In genomic region chr6:33744895-33745546, GRCh38 we compare ENCODE assay signal across 8 cellular contexts. TPM values are rescaled to one million over a fixed set of nuclear protein-coding genes. Genes with fewer than 3 reads are reported as not detected.
DNase-seq lines count a peak whose midpoint lies in the region; ATAC-seq, FAIRE-seq and TF ChIP-seq lines count a peak whose summit lies in the region.

No MANE protein-coding gene starts in this region.

- no peak for TF ChIP-seq RAD21 in HepG2 (CRISPR knock-in tag; IDR thresholded peaks at IDR 0.05)

- intact Hi-C loops in HepG2 (cut with micrococcal nuclease; ENCODE audit: unreplicated experiment), result loop anchor here (1.0 to 2.0 kb wide), 3 partner anchors 17 to 156 kb away; partner anchors contain the start of gene UQCC2

- FAIRE-seq in HepG2 (lab: Jason Lieb, UNC), result no peak

- H4K20me1 ChIP-seq in HepG2 (ENCODE audit: insufficient read depth, low read length), result no peaks in the 10 kb centered on the region

- peaks cover 19% of the 10 kb centered on the region for H3K4me1 ChIP-seq in adipocyte (ENCODE audit: control insufficient read depth, insufficient read depth, low read length)
- H3K4me1 ChIP-seq in HepG2 (ENCODE audit: insufficient read depth, low read length), result peaks cover 51% of the 10 kb centered on the region
- H3K4me1 ChIP-seq in tibial nerve, result peaks cover 0 to 32% (median 3%) of the 10 kb centered on the region in 4 donors

- H2AFZ ChIP-seq in HepG2 (ENCODE audit: low read length), result no peak overlapping the region

- no peaks in the 10 kb centered on the region for H3K79me2 ChIP-seq in HepG2 (ENCODE audit: insufficient read depth, low read length)

- H3K4me3 ChIP-seq in adipocyte (ENCODE audit: low read length) (no peak overlapping the region), HepG2 (replicated peaks in 1 of 3; ENCODE audit: insufficient read depth in 1 of 3, low read depth in 2 of 3, low read length in 3 of 3) (peak overlapping the region in 1 of 3 experiments; percentile 35; a peak in 2 of 6 replicates), tibial nerve (no peak overlapping the region)

- H3K36me3 ChIP-seq in adipocyte (ENCODE audit: control insufficient read depth, insufficient read depth, low read length, severe bottlenecking), result no peaks in the 10 kb centered on the region
- H3K36me3 ChIP-seq in HepG2 (replicated peaks in 1 of 2; ENCODE audit: control insufficient read depth in 1 of 2, insufficient read depth in 2 of 2, low read length in 2 of 2), result no peaks in the 10 kb centered on the region
- no peaks in the 10 kb centered on the region for H3K36me3 ChIP-seq in tibial nerve

- peak; percentile 27 for ATAC-seq in HepG2

- in situ Hi-C loops in HepG2 (cut with HindIII; ENCODE audit: extremely low pct_ligation_motif_present, low pct_unique_long_range_greater_than_20kb), result no loop called here

- WGBS in HepG2 (ENCODE audit: low lambda C conversion rate), result 0% methylated on average over 6 of the region's 13 CpGs
- 54 to 55% methylated on average over 13 of the region's 13 CpGs for WGBS in tibial nerve, 2 donors

- BruUV-seq in HepG2 (replicated peaks; lab: Mats Ljungman, UMichigan), result no TSS peak

- CTCF ChIA-PET in HepG2 (lab: Yijun Ruan, JAX; ENCODE audit: low intra/inter-chr PET ratio, low total read pairs), result interaction anchor here (0.8 to 5.7 kb wide), 5 partner anchors 18 to 410 kb away, joined by 3 to 77 read pairs (median 3); partner anchors contain the start of gene LEMD2

- POLR2A ChIA-PET in HepG2 (lab: Yijun Ruan, JAX), result interaction anchor here (1.2 to 4.6 kb wide), 4 partner anchors 16 to 137 kb away, joined by 3 to 48 read pairs (median 18); partner anchors contain the start of gene UQCC2

- peaks cover 25% of the 10 kb centered on the region for H3K27me3 ChIP-seq in adipocyte (replicated peaks; ENCODE audit: control insufficient read depth, insufficient read depth, low read length)
- H3K27me3 ChIP-seq in HepG2 (ENCODE audit: control insufficient read depth in 1 of 2, insufficient read depth in 2 of 2, low read length in 2 of 2), result peaks cover 4 to 40% of the 10 kb centered on the region in 2 experiments; a peak in 4 of 5 replicates
- no peaks in the 10 kb centered on the region for H3K27me3 ChIP-seq in tibial nerve

- DNase-seq in NCI-H748 (lab: John Stamatoyannopoulos, UW; ENCODE audit: unreplicated experiment), result peak; percentile 34
- no peak for DNase-seq in NCI-H748 treated with DMSO at 0.1 percent for 48 hours (lab: John Stamatoyannopoulos, UW)
- DNase-seq in adipocyte (ENCODE audit: low read depth), result no peak
- DNase-seq in HepG2 (ENCODE audit: low spot score), result no peak
- DNase-seq in tibial nerve (ENCODE audit: low spot score in 2 of 2), result no peak
- no peak for DNase-seq in NCI-H2029 (lab: John Stamatoyannopoulos, UW)
- no peak for DNase-seq in cerebellar cortex (ENCODE audit: low spot score)
- DNase-seq in SKM-1 treated with dmso at 0.1 percent for 144 hours (lab: John Stamatoyannopoulos, UW; ENCODE audit: unreplicated experiment), result no peak

- TF ChIP-seq CTCF in HepG2 (CRISPR knock-in tag; IDR thresholded peaks at IDR 0.05) (no peak), tibial nerve (IDR thresholded peaks at IDR 0.05) (no peak)

- TF ChIP-seq POLR2A in HepG2 (IDR thresholded peaks at IDR 0.05; ENCODE audit: insufficient read depth in 1 of 2, low read depth in 2 of 2, low read length in 2 of 2) (no peak), tibial nerve (IDR thresholded peaks at IDR 0.05) (no peak)

- TF ChIP-seq EP300 in HepG2 (IDR thresholded peaks at IDR 0.05; ENCODE audit: low read depth in 2 of 2, low read length in 2 of 2) (no peak), HepG2 (CRISPR knock-in tag; IDR thresholded peaks at IDR 0.05; ENCODE audit: borderline replicate concordance) (no peak), tibial nerve (IDR thresholded peaks at IDR 0.05) (no peak)

- H3K9ac ChIP-seq in adipocyte (ENCODE audit: low read length), result peak overlapping the region; percentile 9
- H3K9ac ChIP-seq in HepG2 (ENCODE audit: insufficient read depth, low read depth, low read length), result peak overlapping the region; percentile 2; the same call in 1 of the 2 replicates

- H3K4me2 ChIP-seq in HepG2 (ENCODE audit: low read depth, low read length), result peak overlapping the region; percentile 59

- H3K9me3 ChIP-seq in adipocyte (ENCODE audit: control insufficient read depth, low read length) (no peaks in the 10 kb centered on the region), HepG2 (ENCODE audit: low read length) (no peaks in the 10 kb centered on the region), tibial nerve (no peaks in the 10 kb centered on the region)

- H3K27ac ChIP-seq in HepG2 (ENCODE audit: extremely low read length, insufficient read depth, low read length) (no peak overlapping the region), tibial nerve (peak overlapping the region in 3 of 4 donors; percentile 53 to 79 (median 75))

RNA-seq across cellular contexts. Expression of gene IP6K3, which starts 1.7 kb away (rescaled TPM):
- 0.11 and 0.44 TPM in 2 replicates for total RNA-seq in HepG2 (2016; rRNA removed; fragmentation: Illumina TruSeq; extraction: Trizol)
- total RNA-seq in HepG2 (2016; cell fraction: cytosol; rRNA removed; fragmentation: Illumina TruSeq; extraction: Trizol; ENCODE audit: low read depth), result 0.18 and 0.40 TPM in 2 replicates
- 0.28 and 0.52 TPM in 2 replicates for total RNA-seq in HepG2 (2016; cell fraction: insoluble cytoplasmic fraction; rRNA removed; fragmentation: Illumina TruSeq; extraction: Trizol)
- total RNA-seq in HepG2 (2016; cell fraction: membrane; rRNA removed; fragmentation: Illumina TruSeq; extraction: Trizol), result 0.17 TPM in 1 of 2 replicates, not detected in the other
- total RNA-seq in HepG2 (2016; cell fraction: nucleus; rRNA removed; fragmentation: Illumina TruSeq; extraction: Trizol), result 0.53 TPM in 2 replicates
- polyA plus RNA-seq in HepG2 (2011; rRNA removed), result 0.18 and 0.48 TPM in 2 replicates
- polyA plus RNA-seq in HepG2 (2011; cell fraction: cytosol; rRNA removed), result 0.16 and 0.22 TPM in 2 replicates
- 0.63 and 0.76 TPM in 2 replicates for polyA plus RNA-seq in HepG2 (2011; cell fraction: nucleus; rRNA removed)
- polyA plus RNA-seq in HepG2 (2012), result 0.13 TPM in 1 of 2 replicates, not detected in the other
- 0.20 and 0.21 TPM in 2 replicates for polyA plus RNA-seq in HepG2 (2016; cell fraction: cytosol; fragmentation: Illumina TruSeq; extraction: Trizol; ENCODE audit: low read depth)
- 0.20 and 0.22 TPM in 2 replicates for polyA plus RNA-seq in HepG2 (2016; cell fraction: insoluble cytoplasmic fraction; fragmentation: Illumina TruSeq; extraction: Trizol; ENCODE audit: low read depth)
- polyA plus RNA-seq in HepG2 (2016; cell fraction: membrane; fragmentation: Illumina TruSeq; extraction: Trizol; ENCODE audit: low read depth), result 0.86 TPM in 1 of 2 replicates, not detected in the other
- 0.40 and 0.75 TPM in 2 replicates for polyA plus RNA-seq in HepG2 (2016; cell fraction: nucleus; fragmentation: Illumina TruSeq; extraction: Trizol; ENCODE audit: insufficient read depth, low read depth)
- 0.18 TPM in 1 of 2 replicates, not detected in the other for polyA minus RNA-seq in HepG2 (2011; rRNA and poly(A)+ RNA removed; ENCODE audit: low replicate concordance)
- polyA minus RNA-seq in HepG2 (2011; cell fraction: cytosol; rRNA and poly(A)+ RNA removed), result 0.30 TPM in 1 of 2 replicates, not detected in the other
- polyA minus RNA-seq in HepG2 (2011; cell fraction: nucleus; rRNA and poly(A)+ RNA removed), result 0.62 TPM in 1 of 2 replicates, not detected in the other
- 1 to 10 TPM in 3 of 4 donors, under 1 TPM in 1; 0.39 to 3.0 (median 1.7) TPM for total RNA-seq in tibial nerve

RNA-seq across cellular contexts. Expression of gene UQCC2, which starts 33.5 kb away (rescaled TPM):
- 238 and 273 TPM in 2 replicates for total RNA-seq in HepG2 (2016; rRNA removed; fragmentation: Illumina TruSeq; extraction: Trizol)
- 120 and 154 TPM in 2 replicates for total RNA-seq in HepG2 (2016; cell fraction: cytosol; rRNA removed; fragmentation: Illumina TruSeq; extraction: Trizol; ENCODE audit: low read depth)
- total RNA-seq in HepG2 (2016; cell fraction: insoluble cytoplasmic fraction; rRNA removed; fragmentation: Illumina TruSeq; extraction: Trizol), result 223 and 303 TPM in 2 replicates
- total RNA-seq in HepG2 (2016; cell fraction: membrane; rRNA removed; fragmentation: Illumina TruSeq; extraction: Trizol), result 160 and 207 TPM in 2 replicates
- 53.9 and 66.5 TPM in 2 replicates for total RNA-seq in HepG2 (2016; cell fraction: nucleus; rRNA removed; fragmentation: Illumina TruSeq; extraction: Trizol)
- polyA plus RNA-seq in HepG2 (2011; rRNA removed), result 82.4 and 83.3 TPM in 2 replicates
- 43.2 and 56.5 TPM in 2 replicates for polyA plus RNA-seq in HepG2 (2011; cell fraction: cytosol; rRNA removed)
- polyA plus RNA-seq in HepG2 (2011; cell fraction: nucleus; rRNA removed), result 25.4 and 25.6 TPM in 2 replicates
- 134 and 138 TPM in 2 replicates for polyA plus RNA-seq in HepG2 (2012)
- 161 and 200 TPM in 2 replicates for polyA plus RNA-seq in HepG2 (2016; cell fraction: cytosol; fragmentation: Illumina TruSeq; extraction: Trizol; ENCODE audit: low read depth)
- 261 and 288 TPM in 2 replicates for polyA plus RNA-seq in HepG2 (2016; cell fraction: insoluble cytoplasmic fraction; fragmentation: Illumina TruSeq; extraction: Trizol; ENCODE audit: low read depth)
- 151 and 202 TPM in 2 replicates for polyA plus RNA-seq in HepG2 (2016; cell fraction: membrane; fragmentation: Illumina TruSeq; extraction: Trizol; ENCODE audit: low read depth)
- 129 and 150 TPM in 2 replicates for polyA plus RNA-seq in HepG2 (2016; cell fraction: nucleus; fragmentation: Illumina TruSeq; extraction: Trizol; ENCODE audit: insufficient read depth, low read depth)
- polyA minus RNA-seq in HepG2 (2011; rRNA and poly(A)+ RNA removed; ENCODE audit: low replicate concordance), result 13.1 and 30.2 TPM in 2 replicates
- 12.8 and 21.1 TPM in 2 replicates for polyA minus RNA-seq in HepG2 (2011; cell fraction: cytosol; rRNA and poly(A)+ RNA removed)
- 17.4 and 19.8 TPM in 2 replicates for polyA minus RNA-seq in HepG2 (2011; cell fraction: nucleus; rRNA and poly(A)+ RNA removed)
- 10 to 100 TPM; 14.5 to 29.7 (median 23.4) TPM for total RNA-seq in tibial nerve

RNA-seq across cellular contexts. Expression of gene LEMD2, which starts 43.9 kb away (rescaled TPM):
- total RNA-seq in HepG2 (2016; rRNA removed; fragmentation: Illumina TruSeq; extraction: Trizol) (17.9 and 45.2 TPM in 2 replicates), tibial nerve (10 to 100 TPM; 55.7 to 97.8 (median 70.1) TPM)
- 14.2 and 15.8 TPM in 2 replicates for total RNA-seq in HepG2 (2016; cell fraction: cytosol; rRNA removed; fragmentation: Illumina TruSeq; extraction: Trizol; ENCODE audit: low read depth)
- total RNA-seq in HepG2 (2016; cell fraction: insoluble cytoplasmic fraction; rRNA removed; fragmentation: Illumina TruSeq; extraction: Trizol), result 16.3 and 48.1 TPM in 2 replicates
- total RNA-seq in HepG2 (2016; cell fraction: membrane; rRNA removed; fragmentation: Illumina TruSeq; extraction: Trizol), result 19.9 and 22.2 TPM in 2 replicates
- total RNA-seq in HepG2 (2016; cell fraction: nucleus; rRNA removed; fragmentation: Illumina TruSeq; extraction: Trizol), result 44.0 and 55.5 TPM in 2 replicates
- polyA plus RNA-seq in HepG2 (2011; rRNA removed), result 62.9 and 76.2 TPM in 2 replicates
- 45.0 and 49.7 TPM in 2 replicates for polyA plus RNA-seq in HepG2 (2011; cell fraction: cytosol; rRNA removed)
- 115 and 140 TPM in 2 replicates for polyA plus RNA-seq in HepG2 (2011; cell fraction: nucleus; rRNA removed)
- 46.9 and 65.3 TPM in 2 replicates for polyA plus RNA-seq in HepG2 (2012)
- polyA plus RNA-seq in HepG2 (2016; cell fraction: cytosol; fragmentation: Illumina TruSeq; extraction: Trizol; ENCODE audit: low read depth), result 6.6 and 7.4 TPM in 2 replicates
- 14.0 and 18.6 TPM in 2 replicates for polyA plus RNA-seq in HepG2 (2016; cell fraction: insoluble cytoplasmic fraction; fragmentation: Illumina TruSeq; extraction: Trizol; ENCODE audit: low read depth)
- 12.6 and 12.8 TPM in 2 replicates for polyA plus RNA-seq in HepG2 (2016; cell fraction: membrane; fragmentation: Illumina TruSeq; extraction: Trizol; ENCODE audit: low read depth)
- polyA plus RNA-seq in HepG2 (2016; cell fraction: nucleus; fragmentation: Illumina TruSeq; extraction: Trizol; ENCODE audit: insufficient read depth, low read depth), result 87.5 and 97.1 TPM in 2 replicates
- polyA minus RNA-seq in HepG2 (2011; rRNA and poly(A)+ RNA removed; ENCODE audit: low replicate concordance), result 43.4 and 90.0 TPM in 2 replicates
- 30.7 and 35.8 TPM in 2 replicates for polyA minus RNA-seq in HepG2 (2011; cell fraction: cytosol; rRNA and poly(A)+ RNA removed)
- 80.9 and 103 TPM in 2 replicates for polyA minus RNA-seq in HepG2 (2011; cell fraction: nucleus; rRNA and poly(A)+ RNA removed)

RNA-seq across cellular contexts. Expression of gene MLN, which starts 58.8 kb away (rescaled TPM):
- total RNA-seq in HepG2 (2016; rRNA removed; fragmentation: Illumina TruSeq; extraction: Trizol) (not detected in 2 replicates), tibial nerve (not detected)
- total RNA-seq in HepG2 (2016; cell fraction: cytosol; rRNA removed; fragmentation: Illumina TruSeq; extraction: Trizol; ENCODE audit: low read depth), result not detected in 2 replicates
- not detected in 2 replicates for total RNA-seq in HepG2 (2016; cell fraction: insoluble cytoplasmic fraction; rRNA removed; fragmentation: Illumina TruSeq; extraction: Trizol)
- total RNA-seq in HepG2 (2016; cell fraction: membrane; rRNA removed; fragmentation: Illumina TruSeq; extraction: Trizol), result not detected in 2 replicates
- total RNA-seq in HepG2 (2016; cell fraction: nucleus; rRNA removed; fragmentation: Illumina TruSeq; extraction: Trizol), result not detected in 2 replicates
- not detected in 2 replicates for polyA plus RNA-seq in HepG2 (2011; rRNA removed)
- polyA plus RNA-seq in HepG2 (2011; cell fraction: cytosol; rRNA removed), result not detected in 2 replicates
- polyA plus RNA-seq in HepG2 (2011; cell fraction: nucleus; rRNA removed), result not detected in 2 replicates
- polyA plus RNA-seq in HepG2 (2012), result not detected in 2 replicates
- not detected in 2 replicates for polyA plus RNA-seq in HepG2 (2016; cell fraction: cytosol; fragmentation: Illumina TruSeq; extraction: Trizol; ENCODE audit: low read depth)
- not detected in 2 replicates for polyA plus RNA-seq in HepG2 (2016; cell fraction: insoluble cytoplasmic fraction; fragmentation: Illumina TruSeq; extraction: Trizol; ENCODE audit: low read depth)
- not detected in 2 replicates for polyA plus RNA-seq in HepG2 (2016; cell fraction: membrane; fragmentation: Illumina TruSeq; extraction: Trizol; ENCODE audit: low read depth)
- polyA plus RNA-seq in HepG2 (2016; cell fraction: nucleus; fragmentation: Illumina TruSeq; extraction: Trizol; ENCODE audit: insufficient read depth, low read depth), result not detected in 2 replicates
- polyA minus RNA-seq in HepG2 (2011; rRNA and poly(A)+ RNA removed; ENCODE audit: low replicate concordance), result not detected in 2 replicates
- not detected in 2 replicates for polyA minus RNA-seq in HepG2 (2011; cell fraction: cytosol; rRNA and poly(A)+ RNA removed)
- not detected in 2 replicates for polyA minus RNA-seq in HepG2 (2011; cell fraction: nucleus; rRNA and poly(A)+ RNA removed)
